Comparison of ENCODE assay signal across 18 cellular contexts in the genomic region with DNA sequence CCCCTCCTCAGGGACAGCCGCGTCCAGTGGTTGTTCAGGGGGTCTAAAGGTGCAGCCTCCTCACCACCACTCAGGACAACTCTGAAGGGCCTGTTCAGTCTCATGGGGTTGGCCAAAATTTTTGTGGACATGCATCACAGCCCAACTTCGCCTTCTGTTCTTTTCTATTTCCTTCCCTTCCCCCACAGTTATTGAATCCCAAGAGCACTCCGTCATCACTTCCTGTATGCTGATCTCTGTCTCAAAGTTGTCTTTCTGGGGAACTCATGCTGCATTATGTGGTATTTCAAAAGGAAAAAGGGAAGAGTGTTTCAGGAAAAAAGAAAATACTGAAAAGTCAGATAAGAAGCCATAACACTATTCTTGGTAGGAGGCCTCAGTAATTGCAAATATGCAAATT.
DNase-seq lines count a peak whose midpoint lies in the region; TF ChIP-seq lines count a peak whose summit lies in the region.
"Had no signal": no experiment of that assay in that cellular context is flagged by ENCODE, and none has a peak within 500 bp of the region (broad histone marks: within the 10 kb centered on the region; RNA-seq: fewer than 3 reads in every experiment).

No MANE protein-coding gene starts in this region.

- DNase-seq in CMK (ENCODE audit: low read depth) (peak; percentile 87), KBM-7 (peak; percentile 84), UCSD-AML1 (lab: John Stamatoyannopoulos, UW; ENCODE audit: unreplicated experiment) (peak; percentile 13), glutamatergic neuron (no peak), iPS-NIHi7 (ENCODE audit: extremely low spot score) (no peak), kidney tubule cell (ENCODE audit: low spot score) (no peak), C1 segment of cervical spinal cord (lab: John Stamatoyannopoulos, UW) (no peak), type B pancreatic cell (ENCODE audit: extremely low spot score, unreplicated experiment) (no peak)
- DNase-seq: BE2C; CD8-positive, alpha-beta T cell; HCEC 1CT; KG1; NCI-H1048; NCI-H1436; NCI-H1930; NCI-H345; NCI-H69; Right ventricle myocardium superior had no signal

- in situ Hi-C loops in KBM-7 (cut with MboI; ENCODE audit: low pct_unique_long_range_greater_than_20kb, low sequenced_read_pairs), result no loop called here

- H3K9me3 Mint-ChIP-seq in glutamatergic neuron (ENCODE audit: unreplicated experiment) (no peaks in the 10 kb centered on the region), type B pancreatic cell (no peaks in the 10 kb centered on the region)

- no peaks in the 10 kb centered on the region for H3K36me3 Mint-ChIP-seq in glutamatergic neuron (ENCODE audit: unreplicated experiment)
- H3K36me3 Mint-ChIP-seq in type B pancreatic cell, result no peaks in the 10 kb centered on the region
- H3K36me3 Mint-ChIP-seq: CD8-positive, alpha-beta T cell had no signal

- H3K27ac Mint-ChIP-seq in glutamatergic neuron (ENCODE audit: unreplicated experiment) (peak overlapping the region; percentile 7), type B pancreatic cell (no peak overlapping the region)
- H3K27ac Mint-ChIP-seq: CD8-positive, alpha-beta T cell had no signal

- TF ChIP-seq CTCF in glutamatergic neuron (IDR thresholded peaks at IDR 0.05; ENCODE audit: partially characterized antibody, unreplicated experiment) (no peak), type B pancreatic cell (conservative IDR thresholded peaks at IDR 0.05) (no peak)

- H3K4me3 Mint-ChIP-seq in glutamatergic neuron (ENCODE audit: unreplicated experiment), result no peak overlapping the region
- no peak overlapping the region for H3K4me3 Mint-ChIP-seq in type B pancreatic cell
- H3K4me3 Mint-ChIP-seq: CD8-positive, alpha-beta T cell had no signal

- H3K4me1 Mint-ChIP-seq in glutamatergic neuron (ENCODE audit: low read depth, unreplicated experiment) (peaks cover 1% of the 10 kb centered on the region), type B pancreatic cell (ENCODE audit: unreplicated experiment) (no peaks in the 10 kb centered on the region)

- no peaks in the 10 kb centered on the region for H3K27me3 Mint-ChIP-seq in glutamatergic neuron (ENCODE audit: unreplicated experiment)
- peaks cover 5% of the 10 kb centered on the region for H3K27me3 Mint-ChIP-seq in type B pancreatic cell

Comparison
In these comparisons a context has a peak if more than half of its experiments do, and no peak if none do; other contexts are left out.
1. DNase-seq: peak in CMK (single experiment), KBM-7 (single experiment) and UCSD-AML1 (single experiment); none in glutamatergic neuron (single experiment), iPS-NIHi7 (single experiment), kidney tubule cell (single experiment), C1 segment of cervical spinal cord (0 of 14) and type B pancreatic cell (single experiment).